26 cellular contexts compared by ENCODE assay signal in genomic region chr7:20359397-20359963, GRCh38. TPM values are rescaled to one million over a fixed set of nuclear protein-coding genes. Genes with fewer than 3 reads are reported as not detected.
A peak's percentile ranks its signal among the peaks of the same experiment; 100 is the strongest.
DNase-seq lines count a peak whose midpoint lies in the region; ATAC-seq, FAIRE-seq and TF ChIP-seq lines count a peak whose summit lies in the region.
"Had no signal": no experiment of that assay in that cellular context is flagged by ENCODE, and none has a peak within 500 bp of the region (broad histone marks: within the 10 kb centered on the region; RNA-seq: fewer than 3 reads in every experiment).

No MANE protein-coding gene starts in this region.

- H3K27me3 ChIP-seq in GM23248 (replicated peaks; ENCODE audit: insufficient read depth) (no peaks in the 10 kb centered on the region), astrocyte (ENCODE audit: insufficient read depth, low read length) (no peaks in the 10 kb centered on the region), HAP-1 (ENCODE audit: low read depth) (no peaks in the 10 kb centered on the region)
- H3K27me3 ChIP-seq: colonic mucosa, Peyer's patch, right lobe of liver, SJCRH30, tibial artery had no signal

- no peaks in the 10 kb centered on the region for H3K79me2 ChIP-seq in GM23248 (ENCODE audit: insufficient read depth)
- peaks cover 24% of the 10 kb centered on the region for H3K79me2 ChIP-seq in astrocyte (ENCODE audit: insufficient read depth, low read length)

- H3K9ac ChIP-seq in GM23248, result no peak overlapping the region
- no peak overlapping the region for H3K9ac ChIP-seq in astrocyte (ENCODE audit: low read length)

- H3K27ac ChIP-seq in GM23248 (no peak overlapping the region), astrocyte (ENCODE audit: low read depth, low read length) (no peak overlapping the region)
- H3K27ac ChIP-seq: colonic mucosa, Peyer's patch, right lobe of liver, SJCRH30, tibial artery had no signal

- H3F3A ChIP-seq in GM23248 (ENCODE audit: insufficient read depth), result no peaks in the 10 kb centered on the region

- 0 out of 2 replicates have a peak, but pooled peaks cover 9% of the 10 kb centered on the region for H3K4me1 ChIP-seq in GM23248 (ENCODE audit: insufficient read depth)
- H3K4me1 ChIP-seq in astrocyte (ENCODE audit: insufficient read depth, low read length), result no peaks in the 10 kb centered on the region
- peaks cover 27% of the 10 kb centered on the region for H3K4me1 ChIP-seq in HAP-1
- H3K4me1 ChIP-seq: colonic mucosa, Peyer's patch, right lobe of liver, SJCRH30 had no signal

- no peak for TF ChIP-seq CTCF in astrocyte (IDR thresholded peaks at IDR 0.05; ENCODE audit: insufficient read depth, low read depth, low read length)
- TF ChIP-seq CTCF in fibroblast of villous mesenchyme (IDR thresholded peaks at IDR 0.05; ENCODE audit: insufficient read depth, low read depth, low read length), result no peak
- no peak for TF ChIP-seq CTCF in omental fat pad (IDR thresholded peaks at IDR 0.05)

- in situ Hi-C loops in GM23248 (cut with MboI) (no loop called here), HAP-1 (cut with MboI; ENCODE audit: low sequenced_read_pairs) (no loop called here)

- H3K9me3 ChIP-seq in GM23248 (ENCODE audit: low read depth) (no peaks in the 10 kb centered on the region), astrocyte (ENCODE audit: insufficient read depth, low read depth, low read length) (no peaks in the 10 kb centered on the region), HAP-1 (no peaks in the 10 kb centered on the region)
- H3K9me3 ChIP-seq: colonic mucosa, Peyer's patch, right lobe of liver, SJCRH30, tibial artery had no signal

- H3K4me1 Mint-ChIP-seq in astrocyte (ENCODE audit: low read depth, unreplicated experiment), result peaks cover 13% of the 10 kb centered on the region
- no peaks in the 10 kb centered on the region for H3K4me1 Mint-ChIP-seq in activated CD8-positive, alpha-beta memory T cell treated with anti-CD3 and anti-CD28 coated beads, Interleukin-2, amount 10 ng/mL, durations not matched to agents 7 days and 5 days
- H3K4me1 Mint-ChIP-seq: naive B cell had no signal

- CTCF ChIA-PET in activated CD8-positive, alpha-beta memory T cell treated with anti-CD3 and anti-CD28 coated beads, Interleukin-2, amount 10 ng/mL, durations not matched to agents 7 days and 5 days (lab: Charles Lee), result no interaction called here

- no peaks in the 10 kb centered on the region for H4K20me1 ChIP-seq in GM23248 (ENCODE audit: insufficient read depth)
- no peaks in the 10 kb centered on the region for H4K20me1 ChIP-seq in astrocyte (ENCODE audit: insufficient read depth, low read length)

- no peaks in the 10 kb centered on the region for H3K36me3 Mint-ChIP-seq in astrocyte (ENCODE audit: low read depth, unreplicated experiment)
- H3K36me3 Mint-ChIP-seq in activated CD8-positive, alpha-beta memory T cell treated with anti-CD3 and anti-CD28 coated beads, Interleukin-2, amount 10 ng/mL, durations not matched to agents 7 days and 5 days, result no peaks in the 10 kb centered on the region
- H3K36me3 Mint-ChIP-seq: naive B cell had no signal

- no peak for FAIRE-seq in astrocyte (lab: Jason Lieb, UNC)

- DNase-seq in GM23248 (peak; percentile 14), astrocyte (ENCODE audit: low read depth) (peak; percentile 69), fibroblast of villous mesenchyme (ENCODE audit: low read depth) (peak; percentile 43), omental fat pad (ENCODE audit: low spot score) (no peak), HAP-1 (ENCODE audit: low spot score in 2 of 2) (no peak)
- no peak for DNase-seq in activated CD8-positive, alpha-beta memory T cell treated with anti-CD3 and anti-CD28 coated beads, Interleukin-2, amount 10 ng/mL, durations not matched to agents 7 days and 5 days
- DNase-seq: activated CD4-positive, CD25-positive, alpha-beta regulatory T cell treated with anti-CD3 and anti-CD28 coated beads, Interleukin-2, amount 50 U/mL, for 72 hours; activated CD8-positive, alpha-beta T cell treated with anti-CD3 and anti-CD28 coated beads for 36 hours; activated gamma-delta T cell; colonic mucosa; effector memory CD8-positive, alpha-beta T cell; EL; glutamatergic neuron; mesenchymal stem cell; MV-4-11; naive B cell; NCI-H146; Peyer's patch; right lobe of liver; SJCRH30; stimulated activated naive CD8-positive, alpha-beta T cell treated with anti-CD3 and anti-CD28 coated beads, Interleukin-15, Interleukin-2, amounts not matched to agents 100 U/mL and 50 U/mL, for 24 hours; T-helper 1 cell; tibial artery had no signal

- no peaks in the 10 kb centered on the region for H3K36me3 ChIP-seq in GM23248 (ENCODE audit: low read depth)
- H3K36me3 ChIP-seq in astrocyte (ENCODE audit: insufficient read depth, low read length), result no peaks in the 10 kb centered on the region
- no peaks in the 10 kb centered on the region for H3K36me3 ChIP-seq in HAP-1 (replicated peaks)
- H3K36me3 ChIP-seq: colonic mucosa, Peyer's patch, right lobe of liver had no signal

- H3K27ac Mint-ChIP-seq in astrocyte (ENCODE audit: unreplicated experiment), result no peak overlapping the region
- H3K27ac Mint-ChIP-seq in activated CD8-positive, alpha-beta memory T cell treated with anti-CD3 and anti-CD28 coated beads, Interleukin-2, amount 10 ng/mL, durations not matched to agents 7 days and 5 days, result no peak overlapping the region
- H3K27ac Mint-ChIP-seq: activated CD8-positive, alpha-beta T cell treated with anti-CD3 and anti-CD28 coated beads for 36 hours; brain; effector memory CD8-positive, alpha-beta T cell; naive B cell had no signal

- H3K4me2 ChIP-seq in GM23248 (ENCODE audit: unreplicated experiment), result peak overlapping the region; percentile 24
- no peak overlapping the region for H3K4me2 ChIP-seq in astrocyte (ENCODE audit: low read length)

- H3K9me3 Mint-ChIP-seq in astrocyte (ENCODE audit: unreplicated experiment), result no peaks in the 10 kb centered on the region
- no peaks in the 10 kb centered on the region for H3K9me3 Mint-ChIP-seq in activated CD8-positive, alpha-beta memory T cell treated with anti-CD3 and anti-CD28 coated beads, Interleukin-2, amount 10 ng/mL, durations not matched to agents 7 days and 5 days (ENCODE audit: low read depth)
- H3K9me3 Mint-ChIP-seq: activated CD8-positive, alpha-beta T cell treated with anti-CD3 and anti-CD28 coated beads for 36 hours; effector memory CD8-positive, alpha-beta T cell had no signal

- H3K27me3 Mint-ChIP-seq in astrocyte (ENCODE audit: low read depth, unreplicated experiment), result no peaks in the 10 kb centered on the region
- H3K27me3 Mint-ChIP-seq in activated CD8-positive, alpha-beta memory T cell treated with anti-CD3 and anti-CD28 coated beads, Interleukin-2, amount 10 ng/mL, durations not matched to agents 7 days and 5 days, result no peaks in the 10 kb centered on the region
- H3K27me3 Mint-ChIP-seq: activated CD8-positive, alpha-beta T cell treated with anti-CD3 and anti-CD28 coated beads for 36 hours; brain; effector memory CD8-positive, alpha-beta T cell had no signal

- ATAC-seq in omental fat pad (ENCODE audit: low FRiP score) (peak; percentile 83), HG03196 (IDR thresholded peaks at IDR 0.05; ENCODE audit: unreplicated experiment) (no peak), HG02840 (IDR thresholded peaks at IDR 0.05; ENCODE audit: low FRiP score, unreplicated experiment) (no peak)
- no peak for ATAC-seq in activated CD8-positive, alpha-beta memory T cell treated with anti-CD3 and anti-CD28 coated beads, Interleukin-2, amount 10 ng/mL, durations not matched to agents 7 days and 5 days
- ATAC-seq: activated CD8-positive, alpha-beta T cell treated with anti-CD3 and anti-CD28 coated beads for 36 hours; effector memory CD8-positive, alpha-beta T cell; right lobe of liver; stimulated activated naive CD8-positive, alpha-beta T cell treated with anti-CD3 and anti-CD28 coated beads, Interleukin-15, Interleukin-2, amounts not matched to agents 100 U/mL and 50 U/mL, for 24 hours had no signal

- H3K9me2 ChIP-seq in GM23248 (ENCODE audit: insufficient read depth), result no peaks in the 10 kb centered on the region

- H3K4me3 ChIP-seq in GM23248 (no peak overlapping the region), astrocyte (ENCODE audit: insufficient read depth, low read depth, low read length) (no peak overlapping the region), fibroblast of villous mesenchyme (ENCODE audit: low read depth, low read length) (no peak overlapping the region), HAP-1 (no peak overlapping the region)
- H3K4me3 ChIP-seq: colonic mucosa, Peyer's patch, right lobe of liver, SJCRH30, tibial artery had no signal

- WGBS in GM23248 (ENCODE audit: low coverage in 1 of 2, low lambda C conversion rate in 2 of 2, missing lambda C conversion rate in 2 of 2), 2 experiments, result 94 to 100% methylated on average over 1 of the region's 1 CpG

- H2AFZ ChIP-seq in GM23248 (no peak overlapping the region), astrocyte (ENCODE audit: low read depth, low read length) (no peak overlapping the region)

- no peak overlapping the region for H3K4me3 Mint-ChIP-seq in astrocyte (ENCODE audit: unreplicated experiment)
- no peak overlapping the region for H3K4me3 Mint-ChIP-seq in activated CD8-positive, alpha-beta memory T cell treated with anti-CD3 and anti-CD28 coated beads, Interleukin-2, amount 10 ng/mL, durations not matched to agents 7 days and 5 days
- H3K4me3 Mint-ChIP-seq: activated CD8-positive, alpha-beta T cell treated with anti-CD3 and anti-CD28 coated beads for 36 hours; brain; effector memory CD8-positive, alpha-beta T cell; naive B cell had no signal

RNA-seq across cellular contexts. Expression of gene ITGB8, which starts 28.8 kb away (rescaled TPM):
- total RNA-seq in GM23248 (2014; rRNA removed; shearing (Covaris generic)), result 9.9 and 11.9 TPM in 2 replicates
- polyA plus RNA-seq in GM23248 (2016; fragmentation: Nextera tagmentation; extraction: Ambion mirVana), result 3.3 and 3.4 TPM in 2 replicates
- total RNA-seq in astrocyte (10.8 and 11.1 TPM in 2 replicates), fibroblast of villous mesenchyme (6.4 and 13.0 TPM in 2 replicates), omental fat pad (10 to 100 TPM in 3 of 4 donors, 1 to 10 TPM in 1; 3.9 to 70.2 (median 16.5) TPM)
- under 1 TPM; 0.06 to 0.07 TPM for total RNA-seq in activated CD8-positive, alpha-beta memory T cell treated with anti-CD3 and anti-CD28 coated beads, Interleukin-2, amount 10 ng/mL, durations not matched to agents 7 days and 5 days
- total RNA-seq: activated CD8-positive, alpha-beta T cell treated with anti-CD3 and anti-CD28 coated beads for 36 hours had no signal

Comparison
In these comparisons a context has a peak if more than half of its experiments do, and no peak if none do; other contexts are left out.
1. DNase-seq: peak in GM23248 (single experiment), astrocyte (single experiment) and fibroblast of villous mesenchyme (single experiment); none in omental fat pad (single experiment), HAP-1 (0 of 2) and activated CD8-positive, alpha-beta memory T cell treated with anti-CD3 and anti-CD28 coated beads, Interleukin-2, amount 10 ng/mL, durations not matched to agents 7 days and 5 days (single experiment).